ENCODE assay signal across 33 cellular contexts in genomic region chr3:145176907-145177306, GRCh38.
"Had no signal": no experiment of that assay in that cellular context is flagged by ENCODE, and none has a peak within 500 bp of the region (broad histone marks: within the 10 kb centered on the region; RNA-seq: fewer than 3 reads in every experiment).

No MANE protein-coding gene starts in this region.

- ATAC-seq: activated CD4-positive, CD25-positive, alpha-beta regulatory T cell treated with anti-CD3 and anti-CD28 coated beads, Interleukin-2, amount 50 U/mL, for 24 hours; activated CD8-positive, alpha-beta memory T cell treated with anti-CD3 and anti-CD28 coated beads, Interleukin-2, amount 10 ng/mL, durations not matched to agents 7 days and 5 days; activated CD8-positive, alpha-beta T cell treated with anti-CD3 and anti-CD28 coated beads, Interleukin-2, amount 10 ng/mL, durations not matched to agents 7 days and 5 days; activated naive CD8-positive, alpha-beta T cell treated with anti-CD3 and anti-CD28 coated beads, Interleukin-2, amount 50 U/mL, for 24 hours; foreskin keratinocyte; gastroesophageal sphincter; heart right ventricle; T-helper 17 cell had no signal

- DNase-seq: activated B cell treated with CpG ODN at 0.5 μM for 24 hours; activated CD4-positive, alpha-beta memory T cell treated with anti-CD3 and anti-CD28 coated beads for 36 hours; activated CD4-positive, alpha-beta T cell treated with anti-CD3 and anti-CD28 coated beads for 48 hours; activated CD8-positive, alpha-beta memory T cell treated with anti-CD3 and anti-CD28 coated beads, Interleukin-2, amount 10 ng/mL, durations not matched to agents 7 days and 5 days; activated CD8-positive, alpha-beta memory T cell treated with anti-CD3 and anti-CD28 coated beads, Interleukin-2, amount 50 U/mL, for 4 hours; activated CD8-positive, alpha-beta T cell treated with anti-CD3 and anti-CD28 coated beads, Interleukin-2, amount 10 ng/mL, durations not matched to agents 7 days and 5 days; activated effector memory CD4-positive, alpha-beta T cell treated with anti-CD3 and anti-CD28 coated beads, Interleukin-2, amount 50 U/mL, for 16 hours; activated naive CD4-positive, alpha-beta T cell treated with anti-CD3 and anti-CD28 coated beads for 36 hours; activated naive CD8-positive, alpha-beta T cell treated with anti-CD3 and anti-CD28 coated beads for 36 hours; activated naive CD8-positive, alpha-beta T cell treated with anti-CD3 and anti-CD28 coated beads, Interleukin-2, amount 50 U/mL, for 24 hours; activated T-cell treated with anti-CD3 and anti-CD28 coated beads, Interleukin-2, amount 50 U/mL, for 1 hour; activated T-cell treated with anti-CD3 and anti-CD28 coated beads, Interleukin-2, amount 50 U/mL, for 48 hours; adrenal gland; amygdala; aorta; central memory CD4-positive, alpha-beta T cell; cerebellar nuclear complex; dorsolateral prefrontal cortex; effector memory CD4-positive, alpha-beta T cell; endodermal cell; erythroblast; foreskin keratinocyte; heart right ventricle; T-helper 1 cell; T-helper 17 cell; T1000; WERI-Rb-1 had no signal

- H3K4me1 ChIP-seq: adrenal gland, breast epithelium, heart right ventricle had no signal

- H3K4me3 ChIP-seq: adrenal gland, breast epithelium, cardiac muscle cell, coronary artery, dorsolateral prefrontal cortex, esophagus muscularis mucosa, gastroesophageal sphincter, heart right ventricle had no signal

- H3K27me3 ChIP-seq: adrenal gland, breast epithelium, cardiac muscle cell, dorsolateral prefrontal cortex, esophagus muscularis mucosa, foreskin keratinocyte, gastroesophageal sphincter, heart right ventricle had no signal

- H3K27ac ChIP-seq: adrenal gland, breast epithelium, cardiac muscle cell, coronary artery, dorsolateral prefrontal cortex, esophagus muscularis mucosa, foreskin keratinocyte, gastroesophageal sphincter, heart right ventricle, WERI-Rb-1 had no signal

- H3K9me3 ChIP-seq: adrenal gland, breast epithelium, esophagus muscularis mucosa, gastroesophageal sphincter, heart right ventricle had no signal

- H3K36me3 ChIP-seq: adrenal gland, breast epithelium, cardiac muscle cell, esophagus muscularis mucosa, gastroesophageal sphincter, heart right ventricle, WERI-Rb-1 had no signal
